ENCODE assay signal across 8 cellular contexts in genomic region chr11:102317768-102318103, GRCh38. TPM values are rescaled to one million over a fixed set of nuclear protein-coding genes. Genes with fewer than 3 reads are reported as not detected.
DNase-seq lines count a peak whose midpoint lies in the region; ATAC-seq, FAIRE-seq and TF ChIP-seq lines count a peak whose summit lies in the region.

No MANE protein-coding gene starts in this region.

- H3K36me3 ChIP-seq in Panc1 (ENCODE audit: control insufficient read depth, insufficient read depth, low read length), result no peaks in the 10 kb centered on the region
- H3K36me3 ChIP-seq in esophagus squamous epithelium, result no peaks in the 10 kb centered on the region
- no peaks in the 10 kb centered on the region for H3K36me3 ChIP-seq in pancreas

- H3K4me1 ChIP-seq in Panc1 (ENCODE audit: control insufficient read depth, insufficient read depth, low read length) (peaks cover 54% of the 10 kb centered on the region), esophagus squamous epithelium (peaks cover 0 to 83% (median 31%) of the 10 kb centered on the region in 3 donors), pancreas (peaks cover 6 to 36% (median 24%) of the 10 kb centered on the region in 3 donors)

- CTCF ChIA-PET in Panc1 (lab: Charles Lee), result interaction anchor here (1.3 kb wide), 1 partner anchor 24 kb away, joined by 9 read pairs; no protein-coding TSS in a partner anchor

- TF ChIP-seq CTCF in Panc1 (IDR thresholded peaks at IDR 0.05), result no peak
- no peak for TF ChIP-seq CTCF in esophagus squamous epithelium (IDR thresholded peaks at IDR 0.05)
- no peak for TF ChIP-seq CTCF in pancreas (IDR thresholded peaks at IDR 0.05)
- TF ChIP-seq CTCF in GM20000 (IDR thresholded peaks at IDR 0.05; ENCODE audit: extremely low read depth, missing control alignments), result no peak

- POLR2A ChIA-PET in Panc1 (lab: Charles Lee), result no interaction called here

- H3K9me3 ChIP-seq in Panc1 (ENCODE audit: control insufficient read depth, insufficient read depth, low read depth, low read length) (no peaks in the 10 kb centered on the region), esophagus squamous epithelium (no peaks in the 10 kb centered on the region), pancreas (no peaks in the 10 kb centered on the region)

- BruUV-seq in Panc1 (replicated peaks; lab: Mats Ljungman, UMichigan), result TSS peak; percentile 77

- in situ Hi-C loops in Panc1 (cut with HindIII; ENCODE audit: low pct_unique_long_range_greater_than_20kb, low sequenced_read_pairs), result no loop called here

- peak overlapping the region; percentile 57 to 81 for H3K4me3 ChIP-seq in Panc1 (ENCODE audit: low read depth in 2 of 2, low read length in 2 of 2)
- peak overlapping the region; percentile 35 to 74 (median 58) for H3K4me3 ChIP-seq in esophagus squamous epithelium
- peak overlapping the region; percentile 24 to 43 (median 36) for H3K4me3 ChIP-seq in pancreas

- DNase-seq in ELR (ENCODE audit: low read depth) (peak; percentile 36), Panc1 (ENCODE audit: low read depth, low spot score) (no peak), esophagus squamous epithelium (lab: John Stamatoyannopoulos, UW) (no peak), pancreas (no peak), NCI-H146 (lab: John Stamatoyannopoulos, UW) (no peak), GM20000 (ENCODE audit: low spot score) (no peak), NCI-H1105 (lab: John Stamatoyannopoulos, UW) (no peak)

- H3K27ac ChIP-seq in Panc1 (ENCODE audit: low read length) (peak overlapping the region; percentile 93), esophagus squamous epithelium (peak overlapping the region; percentile 83 to 94 (median 90)), pancreas (peak overlapping the region; percentile 27 to 82 (median 72))

- H3K27me3 ChIP-seq in Panc1 (ENCODE audit: control insufficient read depth, insufficient read depth, low read length), result no peaks in the 10 kb centered on the region
- no peaks in the 10 kb centered on the region for H3K27me3 ChIP-seq in esophagus squamous epithelium
- no peaks in the 10 kb centered on the region for H3K27me3 ChIP-seq in pancreas

- no peak for TF ChIP-seq POLR2A in esophagus squamous epithelium (IDR thresholded peaks at IDR 0.05)

- 11 to 16% methylated on average over 6 to 7 of the region's 7 CpGs for WGBS in esophagus squamous epithelium, 2 donors
- 14 to 18% methylated on average over 7 of the region's 7 CpGs for WGBS in pancreas, 2 donors

- peak; percentile 22 for ATAC-seq in Panc1
- peak; percentile 37 to 56 (median 46) for ATAC-seq in pancreas
- ATAC-seq in GM18870 (IDR thresholded peaks at IDR 0.05; ENCODE audit: unreplicated experiment), result no peak

- intact Hi-C loops in Panc1 (cut with micrococcal nuclease; ENCODE audit: unreplicated experiment), result loop anchor here (2.0 to 10.0 kb wide), 3 partner anchors 23 to 403 kb away; partner anchors contain the start of genes ANGPTL5 and CEP126
- intact Hi-C loops in esophagus squamous epithelium (cut with DNase I), result no loop called here
- intact Hi-C loops in pancreas (cut with DNase I), result no loop called here

- FAIRE-seq in pancreas (lab: Jason Lieb, UNC), result no peak

RNA-seq across cellular contexts. Expression of gene BIRC3, which starts 0.5 kb away (rescaled TPM):
- total RNA-seq in Panc1 (2021; ENCODE audit: unreplicated experiment) (65.4 TPM), esophagus squamous epithelium (1 to 10 TPM; 2.4 to 6.9 (median 6.0) TPM), pancreas (10 to 100 TPM in 2 of 6 donors, 1 to 10 TPM in 4; 4.8 to 47.3 (median 8.5) TPM)
- 29.2 TPM for polyA plus RNA-seq in Panc1 (2012; ENCODE audit: insufficient read length)
- 1 to 10 TPM; 5.4 to 8.9 TPM for polyA plus RNA-seq in pancreas

RNA-seq across cellular contexts. Expression of gene BIRC2, which starts 29.3 kb away (rescaled TPM):
- total RNA-seq in Panc1 (2021; ENCODE audit: unreplicated experiment) (76.8 TPM), esophagus squamous epithelium (10 to 100 TPM; 18.9 to 38.7 (median 26.4) TPM), pancreas (10 to 100 TPM; 20.2 to 39.1 (median 24.7) TPM)
- polyA plus RNA-seq in Panc1 (2012; ENCODE audit: insufficient read length), result 29.4 TPM
- 10 to 100 TPM; 20.3 to 23.0 TPM for polyA plus RNA-seq in pancreas
